In the genomic region with DNA sequence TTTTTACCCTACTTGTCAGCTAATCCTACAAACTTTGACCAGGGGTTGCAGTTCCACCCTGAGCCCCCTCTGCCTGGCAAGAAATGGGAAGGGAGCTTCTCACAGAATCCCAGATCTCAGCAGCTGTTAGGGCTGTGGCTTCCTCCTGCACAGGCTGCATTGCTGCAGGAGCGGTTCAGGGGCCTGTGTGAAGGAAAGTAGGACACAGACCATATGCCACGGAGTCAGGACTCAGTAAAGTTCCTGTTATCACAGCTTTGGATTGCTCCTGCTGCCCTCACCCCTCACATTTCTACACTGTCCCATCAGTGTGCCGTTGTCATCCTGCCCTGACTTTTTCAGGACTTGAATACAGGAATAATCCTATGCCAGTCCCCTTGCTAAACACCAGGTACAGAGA, we compare ENCODE assay signal across 27 cellular contexts.
DNase-seq lines count a peak whose midpoint lies in the region; ATAC-seq, FAIRE-seq and TF ChIP-seq lines count a peak whose summit lies in the region.
"Had no signal": no experiment of that assay in that cellular context is flagged by ENCODE, and none has a peak within 500 bp of the region (broad histone marks: within the 10 kb centered on the region; RNA-seq: fewer than 3 reads in every experiment).

No MANE protein-coding gene starts in this region.

- H2BK12ac ChIP-seq in H1 (ENCODE audit: low read depth, low read length) = no peak overlapping the region

- DNase-seq in G401 (ENCODE audit: low spot score) (peak; percentile 61), NCI-H1694 (lab: John Stamatoyannopoulos, UW) (peak; percentile 49), H1 (ENCODE audit: low read depth in 1 of 2, low spot score in 2 of 2) (no peak), neural progenitor cell (ENCODE audit: low spot score) (no peak), foreskin keratinocyte (no peak)
- DNase-seq in stimulated activated naive CD8-positive, alpha-beta T cell treated with anti-CD3 and anti-CD28 coated beads, Interleukin-15, Interleukin-2, amounts not matched to agents 100 U/mL and 50 U/mL, for 24 hours = no peak
- DNase-seq: activated CD4-positive, alpha-beta T cell treated with anti-CD3 and anti-CD28 coated beads for 1 hour; activated naive CD4-positive, alpha-beta T cell; activated T-cell treated with anti-CD3 and anti-CD28 coated beads, Interleukin-2, amount 50 U/mL, for 4 hours; adrenal gland; CD4-positive, alpha-beta memory T cell; cortex of kidney; DMS53; Karpas-422; left colon; midbrain; NCI-H1930; NCI-H446; nephron progenitor cell; posterior cingulate gyrus; stimulated activated CD4-positive, alpha-beta T cell treated with anti-CD3 and anti-CD28 coated beads, Interleukin-1b, Interleukin-23, amount 100 ng/mL, for 48 hours; testis had no signal

- H3K27ac ChIP-seq in H1 (ENCODE audit: low read depth, low read length) (no peak overlapping the region), neural progenitor cell (no peak overlapping the region), foreskin keratinocyte (no peak overlapping the region)

- H3K23ac ChIP-seq in H1 (ENCODE audit: insufficient read length) = no peak overlapping the region

- no peak for TF ChIP-seq EP300 in H1 (IDR thresholded peaks at IDR 0.05; ENCODE audit: borderline replicate concordance in 1 of 2, low read depth in 2 of 2, low read length in 2 of 2)

- no peak for TF ChIP-seq RAD21 in H1 (IDR thresholded peaks at IDR 0.05 in 1 of 2, conservative IDR thresholded peaks at IDR 0.05 in 1 of 2; ENCODE audit: low read depth in 2 of 2, low read length in 2 of 2)

- no peak overlapping the region for H2BK120ac ChIP-seq in H1 (replicated peaks; ENCODE audit: low read depth, low read length)

- H4K5ac ChIP-seq in H1 (ENCODE audit: insufficient read length, low read depth, low read length) = no peak overlapping the region

- H2AK5ac ChIP-seq in H1 (ENCODE audit: low read depth, low read length) = no peak overlapping the region

- POLR2A ChIA-PET in H1 (lab: Charles Lee; ENCODE audit: partially characterized antibody) = interaction anchor here (0.6 to 2.9 kb wide), 4 partner anchors 8 to 361 kb away, joined by 3 to 8 read pairs (median 4); no protein-coding TSS in a partner anchor

- H3K4me3 Mint-ChIP-seq in nephron (no peak overlapping the region), neural progenitor cell (no peak overlapping the region)
- H3K4me3 Mint-ChIP-seq: activated T-cell treated with anti-CD3 and anti-CD28 coated beads, Interleukin-2, amount 50 U/mL, for 4 hours; CD4-positive, alpha-beta memory T cell; nephron progenitor cell; stimulated activated memory B cell treated with anti-CD40 and anti-IgM and Interleukin-4, amounts not matched to agents 10 μg/mL and 1 μg/mL and 100 μg/mL, for 72 hours had no signal

- no peak overlapping the region for H3K14ac ChIP-seq in H1 (ENCODE audit: insufficient read length)

- H3K4me3 ChIP-seq in H1 (ENCODE audit: extremely low read depth in 1 of 4, insufficient read depth in 2 of 4, low read depth in 3 of 4, low read length in 4 of 4) (no peak overlapping the region), neural progenitor cell (no peak overlapping the region)
- H3K4me3 ChIP-seq: adrenal gland, breast epithelium, testis had no signal

- H3K4ac ChIP-seq in H1 (replicated peaks; ENCODE audit: insufficient read length, low read depth, low read length) = no peak overlapping the region

- H3K27ac Mint-ChIP-seq in nephron (peak overlapping the region; percentile 77 to 100 (median 78)), neural progenitor cell (no peak overlapping the region)
- H3K27ac Mint-ChIP-seq: nephron progenitor cell; stimulated activated memory B cell treated with anti-CD40 and anti-IgM and Interleukin-4, amounts not matched to agents 10 μg/mL and 1 μg/mL and 100 μg/mL, for 72 hours had no signal

- H2AFZ ChIP-seq in H1 (ENCODE audit: low read length) (0 out of 2 replicates have a peak overlapping the region, but pooled peaks have one; percentile 50), neural progenitor cell (replicated peaks) (no peak overlapping the region)

- no peak overlapping the region for H3K56ac ChIP-seq in H1 (replicated peaks; ENCODE audit: insufficient read length, low read depth, low read length)

- no peak overlapping the region for H3K9ac ChIP-seq in H1 (replicated peaks in 1 of 4; ENCODE audit: extremely low read depth in 1 of 4, low read depth in 3 of 4, low read length in 3 of 4)
- no peak overlapping the region for H3K9ac ChIP-seq in neural progenitor cell

- H3K9me3 Mint-ChIP-seq in nephron (no peaks in the 10 kb centered on the region), neural progenitor cell (peaks cover 4% of the 10 kb centered on the region)
- H3K9me3 Mint-ChIP-seq: CD4-positive, alpha-beta memory T cell; nephron progenitor cell; stimulated activated memory B cell treated with anti-CD40 and anti-IgM and Interleukin-4, amounts not matched to agents 10 μg/mL and 1 μg/mL and 100 μg/mL, for 72 hours had no signal

- no peak for ATAC-seq in stimulated activated naive CD8-positive, alpha-beta T cell treated with anti-CD3 and anti-CD28 coated beads, Interleukin-15, Interleukin-2, amounts not matched to agents 100 U/mL and 50 U/mL, for 24 hours
- no peak for ATAC-seq in foreskin keratinocyte
- ATAC-seq: activated T-cell treated with anti-CD3 and anti-CD28 coated beads, Interleukin-2, amount 50 U/mL, for 4 hours; HCT116; left colon; stimulated activated memory B cell treated with anti-CD40 and anti-IgM and Interleukin-4, amounts not matched to agents 10 μg/mL and 1 μg/mL and 100 μg/mL, for 72 hours had no signal

- H2BK15ac ChIP-seq in H1 (ENCODE audit: low read length) = no peak overlapping the region

- TF ChIP-seq CTCF in H1 (IDR thresholded peaks at IDR 0.05; ENCODE audit: control extremely low read depth in 1 of 3, insufficient read depth in 1 of 3, low read depth in 1 of 3, low read length in 3 of 3) = no peak
- no peak for TF ChIP-seq CTCF in nephron (IDR thresholded peaks at IDR 0.05; ENCODE audit: unreplicated experiment in 3 of 3)
- no peak for TF ChIP-seq CTCF in neural progenitor cell (IDR thresholded peaks at IDR 0.05)
- TF ChIP-seq CTCF in foreskin keratinocyte (conservative IDR thresholded peaks at IDR 0.05) = no peak

- H3K27me3 ChIP-seq in H1 (replicated peaks in 1 of 4; ENCODE audit: control insufficient read depth in 3 of 4, extremely low read depth in 1 of 4, insufficient read depth in 3 of 4, low read length in 3 of 4) = no peaks in the 10 kb centered on the region; a peak in 1 of 7 replicates
- H3K27me3 ChIP-seq in neural progenitor cell = no peaks in the 10 kb centered on the region
- no peaks in the 10 kb centered on the region for H3K27me3 ChIP-seq in foreskin keratinocyte
- H3K27me3 ChIP-seq: adrenal gland, breast epithelium, testis had no signal

- H3K4me1 Mint-ChIP-seq in nephron = peaks cover 64% of the 10 kb centered on the region
- peaks cover 60% of the 10 kb centered on the region for H3K4me1 Mint-ChIP-seq in neural progenitor cell

- H4K8ac ChIP-seq in H1 (ENCODE audit: extremely low read depth, insufficient read depth, low read length) = no peak overlapping the region

- H3K4me1 ChIP-seq in H1 (replicated peaks in 1 of 4; ENCODE audit: control insufficient read depth in 3 of 4, insufficient read depth in 4 of 4, low read length in 3 of 4) (peaks cover 10 to 23% (median 17%) of the 10 kb centered on the region in 4 experiments), neural progenitor cell (peaks cover 46% of the 10 kb centered on the region), foreskin keratinocyte (peaks cover 4% of the 10 kb centered on the region)

- no peaks in the 10 kb centered on the region for H4K20me1 ChIP-seq in H1 (replicated peaks in 1 of 2; ENCODE audit: control insufficient read depth in 1 of 2, insufficient read depth in 2 of 2, low read length in 2 of 2)
- H4K20me1 ChIP-seq in neural progenitor cell (ENCODE audit: low read depth) = peaks cover 6% of the 10 kb centered on the region

- no peaks in the 10 kb centered on the region for H3K79me1 ChIP-seq in H1 (ENCODE audit: low read depth, low read length)

- no peak for FAIRE-seq in H1 (lab: Jason Lieb, UNC)
- FAIRE-seq: endometrium had no signal

- H3K79me2 ChIP-seq in H1 (ENCODE audit: control insufficient read depth in 1 of 2, insufficient read depth in 2 of 2, low read length in 2 of 2) (no peaks in the 10 kb centered on the region), neural progenitor cell (ENCODE audit: low read depth) (no peaks in the 10 kb centered on the region)

- no peak overlapping the region for H3K18ac ChIP-seq in H1 (ENCODE audit: extremely low read depth, low read length)

- CTCF ChIA-PET in H1 (lab: Charles Lee; ENCODE audit: partially characterized antibody) = interaction anchor here (0.6 to 1.7 kb wide), 5 partner anchors 9 to 50 kb away, joined by 3 to 5 read pairs (median 4); no protein-coding TSS in a partner anchor

- no peak overlapping the region for H2BK5ac ChIP-seq in H1 (ENCODE audit: low read depth, low read length)

- no peak overlapping the region for H4K91ac ChIP-seq in H1 (replicated peaks; ENCODE audit: insufficient read length, low read length)

- peaks cover 3% of the 10 kb centered on the region; the same call in 1 of the 2 replicates for H3K23me2 ChIP-seq in H1 (ENCODE audit: low read depth, low read length)

- peaks cover 30% of the 10 kb centered on the region for H3F3A ChIP-seq in neural progenitor cell (ENCODE audit: low read depth)

- H3K9me3 ChIP-seq in H1 (ENCODE audit: insufficient read depth in 2 of 2, low read depth in 1 of 2, low read length in 1 of 2) = no peaks in the 10 kb centered on the region
- no peaks in the 10 kb centered on the region for H3K9me3 ChIP-seq in neural progenitor cell (ENCODE audit: low read depth)
- H3K9me3 ChIP-seq: adrenal gland, breast epithelium, testis had no signal

- in situ Hi-C loops in G401 (cut with HindIII; ENCODE audit: low sequenced_read_pairs) = no loop called here

- H3K4me2 ChIP-seq in H1 (ENCODE audit: insufficient read depth in 1 of 2, low read depth in 2 of 2, low read length in 2 of 2) = no peak overlapping the region
- H3K4me2 ChIP-seq in neural progenitor cell = no peak overlapping the region

- H3K27me3 Mint-ChIP-seq in nephron (ENCODE audit: low read depth) (peaks cover 6% of the 10 kb centered on the region), neural progenitor cell (ENCODE audit: insufficient read depth, low read depth) (peaks cover 7% of the 10 kb centered on the region)
- H3K27me3 Mint-ChIP-seq: CD4-positive, alpha-beta memory T cell; stimulated activated memory B cell treated with anti-CD40 and anti-IgM and Interleukin-4, amounts not matched to agents 10 μg/mL and 1 μg/mL and 100 μg/mL, for 72 hours had no signal

- 95% methylated on average over 3 of the region's 3 CpGs; no CpG with 5 or more reads in 1 of the 2 experiments for WGBS in H1 (ENCODE audit: extremely low coverage in 1 of 2, insufficient coverage in 1 of 2, insufficient read length in 1 of 2, insufficient replicate concordance in 2 of 2, low coverage in 1 of 2, low lambda C conversion rate in 2 of 2, missing lambda C conversion rate in 1 of 2), 2 experiments

- TF ChIP-seq POLR2A in H1 (IDR thresholded peaks at IDR 0.05; ENCODE audit: control extremely low read depth in 1 of 2, low read depth in 2 of 2, low read length in 2 of 2) = no peak

- H3K36me3 Mint-ChIP-seq in nephron (ENCODE audit: low read depth) (no peaks in the 10 kb centered on the region), neural progenitor cell (no peaks in the 10 kb centered on the region)
- H3K36me3 Mint-ChIP-seq: CD4-positive, alpha-beta memory T cell; stimulated activated memory B cell treated with anti-CD40 and anti-IgM and Interleukin-4, amounts not matched to agents 10 μg/mL and 1 μg/mL and 100 μg/mL, for 72 hours had no signal

- H3K36me3 ChIP-seq in H1 (ENCODE audit: control insufficient read depth in 2 of 4, insufficient read depth in 4 of 4, low read length in 3 of 4) = no peaks in the 10 kb centered on the region
- H3K36me3 ChIP-seq in neural progenitor cell = no peaks in the 10 kb centered on the region
- H3K36me3 ChIP-seq: adrenal gland, breast epithelium had no signal

- no peak overlapping the region for H2BK20ac ChIP-seq in H1 (ENCODE audit: low read length)

Comparison
In these comparisons a context has a peak if more than half of its experiments do, and no peak if none do; other contexts are left out.
1. DNase-seq: peak in G401 (single experiment) and NCI-H1694 (single experiment); none in H1 (0 of 2), stimulated activated naive CD8-positive, alpha-beta T cell treated with anti-CD3 and anti-CD28 coated beads, Interleukin-15, Interleukin-2, amounts not matched to agents 100 U/mL and 50 U/mL, for 24 hours (single experiment), neural progenitor cell (single experiment) and foreskin keratinocyte (0 of 2).